Comparison of ENCODE assay signal across 13 cellular contexts in the genomic region with DNA sequence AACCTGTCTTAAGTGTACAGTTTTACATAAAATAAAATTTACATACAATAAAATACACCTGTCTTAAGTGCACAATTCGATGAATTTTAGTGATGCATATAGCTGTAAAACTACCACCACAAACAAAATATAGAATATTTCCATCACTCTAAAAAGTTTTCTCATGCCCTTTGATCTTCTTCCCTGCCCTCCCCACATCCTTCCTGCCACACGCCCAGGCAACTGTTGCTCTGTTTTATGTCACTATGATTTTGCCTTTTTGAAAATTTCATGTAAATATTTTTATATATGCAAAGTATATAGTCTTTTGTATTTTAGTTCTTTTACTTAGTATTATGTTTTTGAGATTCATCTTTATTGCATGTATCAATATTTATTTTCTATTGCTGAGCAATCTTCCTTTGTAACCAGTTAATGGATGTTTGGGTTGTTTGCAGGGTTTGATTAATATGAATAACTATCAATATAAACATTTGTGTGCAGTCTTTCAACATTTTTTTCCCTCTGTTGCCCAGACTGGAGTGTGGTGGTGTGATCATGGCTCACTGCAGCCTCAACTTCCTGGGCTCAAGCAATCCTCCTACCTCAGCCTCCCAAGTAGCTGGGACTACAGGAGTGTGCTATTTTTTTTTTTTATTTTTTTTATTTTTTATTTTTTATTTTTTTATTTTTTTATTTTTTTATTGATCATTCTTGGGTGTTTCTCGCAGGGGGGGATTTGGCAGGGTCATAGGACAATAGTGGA. TPM values are rescaled to one million over a fixed set of nuclear protein-coding genes. Genes with fewer than 3 reads are reported as not detected.
DNase-seq lines count a peak whose midpoint lies in the region; ATAC-seq and TF ChIP-seq lines count a peak whose summit lies in the region.
"Had no signal": no experiment of that assay in that cellular context is flagged by ENCODE, and none has a peak within 500 bp of the region (broad histone marks: within the 10 kb centered on the region; RNA-seq: fewer than 3 reads in every experiment).

No MANE protein-coding gene starts in this region.

- H3K27ac ChIP-seq in DND-41 (ENCODE audit: low read length) (peak overlapping the region; percentile 78), spleen (peak overlapping the region in 7 of 8 donors; percentile 32 to 66 (median 61))
- H3K27ac ChIP-seq: esophagus squamous epithelium, neural progenitor cell had no signal

- H3K4me1 Mint-ChIP-seq in activated T-helper 2 cell treated with anti-CD3 and anti-CD28 coated beads, Interferon-gamma antibody, Interleukin-2, Interleukin-4, amounts not matched to agents 10 μg/mL and 5 μg/mL and 100 μg/mL, durations not matched to agents 14 hours and 24 hours and 36 hours (ENCODE audit: low read depth) = peaks cover 25% of the 10 kb centered on the region

- no peak overlapping the region; the same call in 1 of the 2 replicates for H3K9ac ChIP-seq in DND-41 (ENCODE audit: low read depth, low read length)
- H3K9ac ChIP-seq: neural progenitor cell had no signal

- TF ChIP-seq CTCF in DND-41 (IDR thresholded peaks at IDR 0.05; ENCODE audit: borderline replicate concordance, extremely low read depth, low read length, poor library complexity, severe bottlenecking) = no peak
- TF ChIP-seq CTCF in spleen (IDR thresholded peaks at IDR 0.05 in 8 of 11, conservative IDR thresholded peaks at IDR 0.05 in 3 of 11) = no peak

- H3K4me1 ChIP-seq in DND-41 (ENCODE audit: insufficient read depth, low read length) = peaks cover 17% of the 10 kb centered on the region
- H3K4me1 ChIP-seq in spleen = peaks cover 0 to 30% (median 13%) of the 10 kb centered on the region in 6 donors
- H3K4me1 ChIP-seq: esophagus squamous epithelium had no signal

- no peaks in the 10 kb centered on the region for H4K20me1 ChIP-seq in DND-41 (ENCODE audit: insufficient read depth, low read length)

- H3K27me3 ChIP-seq in DND-41 (ENCODE audit: insufficient read depth, low read length, poor library complexity) (no peaks in the 10 kb centered on the region), spleen (replicated peaks in 1 of 7) (no peaks in the 10 kb centered on the region)
- H3K27me3 ChIP-seq: esophagus squamous epithelium, neural progenitor cell had no signal

- no peaks in the 10 kb centered on the region for H3K27me3 Mint-ChIP-seq in activated T-helper 2 cell treated with anti-CD3 and anti-CD28 coated beads, Interferon-gamma antibody, Interleukin-2, Interleukin-4, amounts not matched to agents 10 μg/mL and 5 μg/mL and 100 μg/mL, durations not matched to agents 14 hours and 24 hours and 36 hours (ENCODE audit: low read depth)

- peak overlapping the region; percentile 54 for H3K27ac Mint-ChIP-seq in activated T-helper 2 cell treated with anti-CD3 and anti-CD28 coated beads, Interferon-gamma antibody, Interleukin-2, Interleukin-4, amounts not matched to agents 10 μg/mL and 5 μg/mL and 100 μg/mL, durations not matched to agents 14 hours and 24 hours and 36 hours

- intact Hi-C loops in activated T-helper 2 cell treated with anti-CD3 and anti-CD28 coated beads, Interferon-gamma antibody, Interleukin-2, Interleukin-4, amounts not matched to agents 10 μg/mL and 5 μg/mL and 100 μg/mL, durations not matched to agents 14 hours and 24 hours and 36 hours (cut with micrococcal nuclease) = no loop called here
- intact Hi-C loops in spleen (cut with DNase I; ENCODE audit: low total_unique reads) (no loop called here), sciatic nerve (cut with DNase I) (no loop called here)

- H2AFZ ChIP-seq in DND-41 (ENCODE audit: low read depth, low read length) = no peak overlapping the region
- H2AFZ ChIP-seq: neural progenitor cell had no signal

- H3K36me3 ChIP-seq in DND-41 (ENCODE audit: insufficient read depth, low read length) (no peaks in the 10 kb centered on the region), spleen (no peaks in the 10 kb centered on the region)
- H3K36me3 ChIP-seq: esophagus squamous epithelium, neural progenitor cell had no signal

- DNase-seq in DND-41 = peak; percentile 78
- DNase-seq in T-helper 1 cell = peak; percentile 35 to 75 (median 65)
- peak; percentile 60 for DNase-seq in activated T-helper 2 cell treated with anti-CD3 and anti-CD28 coated beads, Interferon-gamma antibody, Interleukin-2, Interleukin-4, amounts not matched to agents 10 μg/mL and 5 μg/mL and 100 μg/mL, durations not matched to agents 14 hours and 24 hours and 36 hours (ENCODE audit: low spot score)
- DNase-seq in spleen = no peak
- DNase-seq in cerebellar nuclear complex (lab: John Stamatoyannopoulos, UW) = no peak
- no peak for DNase-seq in sciatic nerve (ENCODE audit: low spot score)
- DNase-seq in NCI-H146 treated with DMSO at 0.1 percent for 48 hours (lab: John Stamatoyannopoulos, UW; ENCODE audit: unreplicated experiment) = no peak
- DNase-seq: esophagus squamous epithelium, islet precursor cell, KG1, NCI-H446 treated with DMSO at 0.1 percent for 48 hours had no signal

- H3K4me3 Mint-ChIP-seq in activated T-helper 2 cell treated with anti-CD3 and anti-CD28 coated beads, Interferon-gamma antibody, Interleukin-2, Interleukin-4, amounts not matched to agents 10 μg/mL and 5 μg/mL and 100 μg/mL, durations not matched to agents 14 hours and 24 hours and 36 hours (ENCODE audit: low read depth) = no peak overlapping the region
- H3K4me3 Mint-ChIP-seq: neural progenitor cell had no signal

- H3K9me3 ChIP-seq in DND-41 (ENCODE audit: insufficient read depth, low read length, severe bottlenecking) = no peaks in the 10 kb centered on the region
- H3K9me3 ChIP-seq in spleen = no peaks in the 10 kb centered on the region
- H3K9me3 ChIP-seq: esophagus squamous epithelium had no signal

- WGBS in spleen, 5 donors = 33 to 43% (median 34%) methylated on average over 3 of the region's 3 CpGs

- peaks cover 5% of the 10 kb centered on the region for H3K36me3 Mint-ChIP-seq in activated T-helper 2 cell treated with anti-CD3 and anti-CD28 coated beads, Interferon-gamma antibody, Interleukin-2, Interleukin-4, amounts not matched to agents 10 μg/mL and 5 μg/mL and 100 μg/mL, durations not matched to agents 14 hours and 24 hours and 36 hours (ENCODE audit: low read depth)
- H3K36me3 Mint-ChIP-seq: neural progenitor cell had no signal

- H3K79me2 ChIP-seq in DND-41 (ENCODE audit: insufficient read depth, low read length) = no peaks in the 10 kb centered on the region

- no peak for TF ChIP-seq POLR2A in spleen (IDR thresholded peaks at IDR 0.05)

- peak overlapping the region; percentile 48; the same call in 1 of the 2 replicates for H3K4me2 ChIP-seq in DND-41 (ENCODE audit: insufficient read depth, low read length)
- H3K4me2 ChIP-seq: neural progenitor cell had no signal

- H3K9me3 Mint-ChIP-seq in activated T-helper 2 cell treated with anti-CD3 and anti-CD28 coated beads, Interferon-gamma antibody, Interleukin-2, Interleukin-4, amounts not matched to agents 10 μg/mL and 5 μg/mL and 100 μg/mL, durations not matched to agents 14 hours and 24 hours and 36 hours = no peaks in the 10 kb centered on the region

- H3K4me3 ChIP-seq in DND-41 (ENCODE audit: low read depth in 1 of 2, low read length in 2 of 2) (no peak overlapping the region), spleen (no peak overlapping the region)
- H3K4me3 ChIP-seq: esophagus squamous epithelium, neural progenitor cell had no signal

- ATAC-seq in DND-41 (ENCODE audit: insufficient read depth, low read depth) = peak; percentile 97
- no peak for ATAC-seq in GM18519 (IDR thresholded peaks at IDR 0.05; ENCODE audit: low FRiP score, unreplicated experiment)
- no peak for ATAC-seq in sciatic nerve

RNA-seq across cellular contexts. Expression of gene SAMHD1, which starts 23.7 kb away (rescaled TPM):
- total RNA-seq in activated T-helper 2 cell treated with anti-CD3 and anti-CD28 coated beads, Interferon-gamma antibody, Interleukin-2, Interleukin-4, amounts not matched to agents 10 μg/mL and 5 μg/mL and 100 μg/mL, durations not matched to agents 14 hours and 24 hours and 36 hours = 44.1 and 45.7 TPM in 2 replicates
- total RNA-seq in spleen (100 to 1,000 TPM; 173 to 238 (median 219) TPM), sciatic nerve (349 TPM)
- 10 to 100 TPM; 52.3 to 88.7 (median 57.2) TPM for polyA plus RNA-seq in spleen

Comparison
In these comparisons a context has a peak if more than half of its experiments do, and no peak if none do; other contexts are left out.
1. DNase-seq: peak in DND-41 (single experiment), T-helper 1 cell (5 of 5) and activated T-helper 2 cell treated with anti-CD3 and anti-CD28 coated beads, Interferon-gamma antibody, Interleukin-2, Interleukin-4, amounts not matched to agents 10 μg/mL and 5 μg/mL and 100 μg/mL, durations not matched to agents 14 hours and 24 hours and 36 hours (single experiment); none in spleen (single experiment), cerebellar nuclear complex (0 of 2), sciatic nerve (single experiment) and NCI-H146 treated with DMSO at 0.1 percent for 48 hours (single experiment).